Comparison of ENCODE assay signal across 12 cellular contexts in the genomic region with DNA sequence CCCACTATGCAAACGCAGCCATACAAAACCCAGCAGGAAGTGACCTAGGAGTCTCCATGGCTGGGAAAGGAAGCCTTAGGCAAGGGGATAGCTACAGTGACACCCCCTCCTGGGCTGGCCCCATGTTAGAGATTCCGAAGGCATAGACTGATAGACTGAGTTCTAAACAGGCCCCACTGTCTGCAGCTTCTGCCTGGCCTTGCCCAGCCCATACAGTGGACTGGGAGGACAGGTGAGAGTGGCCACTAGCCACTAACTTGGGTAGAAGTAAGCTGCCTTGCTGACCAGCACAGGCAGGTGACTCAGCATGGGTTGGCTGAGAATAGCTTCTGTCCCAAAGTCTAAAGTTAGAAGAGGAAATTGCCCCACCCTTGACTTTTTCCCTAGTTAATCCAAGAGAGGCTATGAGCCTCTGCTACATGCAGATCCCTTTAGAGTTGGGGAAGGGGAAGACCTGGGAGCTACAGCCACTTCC.
A peak's percentile ranks its signal among the peaks of the same experiment; 100 is the strongest.
DNase-seq lines count a peak whose midpoint lies in the region; ATAC-seq, FAIRE-seq and TF ChIP-seq lines count a peak whose summit lies in the region.
"Had no signal": no experiment of that assay in that cellular context is flagged by ENCODE, and none has a peak within 500 bp of the region (broad histone marks: within the 10 kb centered on the region; RNA-seq: fewer than 3 reads in every experiment).

No MANE protein-coding gene starts in this region.

- peak overlapping the region in 1 of 5 donors; percentile 16 for H3K9ac ChIP-seq in subcutaneous abdominal adipose tissue (ENCODE audit: low read length in 5 of 5)

- H3K36me3 ChIP-seq in bronchial epithelial cell (ENCODE audit: control insufficient read depth, insufficient read depth, low read length) (no peaks in the 10 kb centered on the region), subcutaneous abdominal adipose tissue (ENCODE audit: control insufficient read depth in 5 of 5, insufficient read depth in 5 of 5, low read length in 5 of 5) (peaks cover 0 to 5% (median 3%) of the 10 kb centered on the region in 5 donors), uterus (no peaks in the 10 kb centered on the region)

- H3K27ac ChIP-seq in subcutaneous abdominal adipose tissue (ENCODE audit: low read depth, low read length) (no peak overlapping the region), uterus (no peak overlapping the region)
- H3K27ac ChIP-seq: testis had no signal

- peak; percentile 9 for DNase-seq in HFFc6
- DNase-seq in bronchial epithelial cell (ENCODE audit: low read depth): peak; percentile 38
- DNase-seq in left lobe of liver (ENCODE audit: low spot score): peak; percentile 52
- no peak for DNase-seq in NOMO-1 (lab: John Stamatoyannopoulos, UW; ENCODE audit: unreplicated experiment in 2 of 2)
- DNase-seq in uterus: no peak
- DNase-seq in HTR-8/SVneo (ENCODE audit: insufficient read length, low spot score): no peak
- DNase-seq: activated CD8-positive, alpha-beta memory T cell treated with anti-CD3 and anti-CD28 coated beads, Interleukin-2, amount 50 U/mL, for 48 hours; NCI-H1417; SHP77 treated with DMSO at 0.1 percent for 48 hours; testis had no signal

- no peak overlapping the region for H3K4me3 ChIP-seq in bronchial epithelial cell (ENCODE audit: low read depth, low read length)
- H3K4me3 ChIP-seq in subcutaneous abdominal adipose tissue (ENCODE audit: low read depth in 1 of 5, low read length in 5 of 5): peak overlapping the region in 3 of 5 donors; percentile 4 to 18 (median 4)
- no peak overlapping the region for H3K4me3 ChIP-seq in uterus
- H3K4me3 ChIP-seq: testis had no signal

- no peak for FAIRE-seq in bronchial epithelial cell (lab: Jason Lieb, UNC)
- FAIRE-seq in HTR-8/SVneo (lab: Jason Lieb, UNC): no peak

- no peak for TF ChIP-seq POLR2A in uterus (IDR thresholded peaks at IDR 0.05)

- TF ChIP-seq CTCF in HFFc6 (IDR thresholded peaks at IDR 0.05): no peak
- TF ChIP-seq CTCF in bronchial epithelial cell (IDR thresholded peaks at IDR 0.05; ENCODE audit: insufficient read depth, low read length, severe bottlenecking): no peak
- TF ChIP-seq CTCF in uterus (IDR thresholded peaks at IDR 0.05): no peak

- H3K27me3 ChIP-seq in bronchial epithelial cell (ENCODE audit: control insufficient read depth, insufficient read depth, low read length) (peaks cover 2% of the 10 kb centered on the region), subcutaneous abdominal adipose tissue (ENCODE audit: control insufficient read depth in 5 of 5, insufficient read depth in 4 of 5, low read length in 5 of 5) (no peaks in the 10 kb centered on the region), uterus (no peaks in the 10 kb centered on the region)
- H3K27me3 ChIP-seq: testis had no signal

- no peaks in the 10 kb centered on the region for H3K36me3 Mint-ChIP-seq in HFFc6 (ENCODE audit: low read depth)

- peaks cover 28% of the 10 kb centered on the region for H3K27me3 Mint-ChIP-seq in HFFc6 (ENCODE audit: insufficient read depth)

- peaks cover 13 to 23% (median 20%) of the 10 kb centered on the region in 5 donors for H3K4me1 ChIP-seq in subcutaneous abdominal adipose tissue (ENCODE audit: control insufficient read depth in 5 of 5, insufficient read depth in 5 of 5, low read length in 5 of 5)
- H3K4me1 ChIP-seq in uterus: no peaks in the 10 kb centered on the region
- H3K4me1 ChIP-seq: testis had no signal

- H3K9me3 ChIP-seq in subcutaneous abdominal adipose tissue (ENCODE audit: control insufficient read depth in 5 of 5, low read length in 5 of 5) (no peaks in the 10 kb centered on the region), uterus (no peaks in the 10 kb centered on the region)
- H3K9me3 ChIP-seq: testis had no signal

- no peak overlapping the region for H3K4me3 Mint-ChIP-seq in HFFc6

- H3K4me1 Mint-ChIP-seq in HFFc6 (ENCODE audit: low read depth): peaks cover 8% of the 10 kb centered on the region

- intact Hi-C loops in uterus (cut with DNase I; ENCODE audit: low total_unique reads): no loop called here

- H3K27ac Mint-ChIP-seq in HFFc6: no peak overlapping the region

- ATAC-seq in left lobe of liver (peak; percentile 82), HG02678 (IDR thresholded peaks at IDR 0.05; ENCODE audit: unreplicated experiment) (no peak)

- H3K9me3 Mint-ChIP-seq in HFFc6: peaks cover 7% of the 10 kb centered on the region; the same call in 1 of the 2 replicates

Comparison
In these comparisons a context has a peak if more than half of its experiments do, and no peak if none do; other contexts are left out.
1. DNase-seq: peak in HFFc6 (single experiment), bronchial epithelial cell (single experiment) and left lobe of liver (single experiment); none in NOMO-1 (0 of 2), uterus (0 of 2) and HTR-8/SVneo (single experiment).
2. H3K4me3 ChIP-seq: peak in subcutaneous abdominal adipose tissue (3 of 5); none in bronchial epithelial cell (single experiment) and uterus (0 of 2).